In the genomic region with DNA sequence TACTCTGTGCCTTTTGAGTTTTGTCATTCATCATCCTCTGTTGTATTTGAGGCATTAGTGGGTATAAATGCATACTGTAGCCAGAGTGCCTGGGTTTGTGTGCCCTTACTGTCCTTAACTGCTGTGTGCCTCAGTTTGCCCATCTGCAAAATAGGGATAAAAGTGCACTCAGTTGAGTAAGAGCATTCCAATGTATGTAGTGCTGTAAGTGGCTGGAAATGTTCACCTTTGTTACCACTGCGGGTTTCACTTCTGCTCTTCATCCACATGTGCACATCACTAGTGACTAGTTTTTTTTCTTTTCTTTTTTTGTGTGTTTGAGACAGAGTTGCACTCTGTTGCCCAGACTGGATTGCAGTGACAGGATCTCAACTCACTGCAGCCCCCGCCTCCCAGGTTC, we compare ENCODE assay signal across 14 cellular contexts. TPM values are rescaled to one million over a fixed set of nuclear protein-coding genes. Genes with fewer than 3 reads are reported as not detected.
DNase-seq lines count a peak whose midpoint lies in the region; ATAC-seq, FAIRE-seq and TF ChIP-seq lines count a peak whose summit lies in the region.
"Had no signal": no experiment of that assay in that cellular context is flagged by ENCODE, and none has a peak within 500 bp of the region (broad histone marks: within the 10 kb centered on the region; RNA-seq: fewer than 3 reads in every experiment).

No MANE protein-coding gene starts in this region.

- FAIRE-seq in GM19239 (lab: Jason Lieb, UNC): peak; percentile 39
- FAIRE-seq: HTR-8/SVneo, pancreas had no signal

- no peak for TF ChIP-seq CTCF in CD14-positive monocyte (IDR thresholded peaks at IDR 0.05)
- TF ChIP-seq CTCF in WERI-Rb-1 (IDR thresholded peaks at IDR 0.05; ENCODE audit: low read depth, low read length): no peak

- H3K4me3 Mint-ChIP-seq in CD14-positive monocyte: no peak overlapping the region

- no peak overlapping the region for H3K27ac ChIP-seq in WERI-Rb-1
- H3K27ac ChIP-seq: pancreas had no signal

- no peak overlapping the region for H3K4me3 ChIP-seq in WERI-Rb-1 (ENCODE audit: low read depth, low read length)
- H3K4me3 ChIP-seq: pancreas had no signal

- H3K27ac Mint-ChIP-seq in CD14-positive monocyte: peak overlapping the region in 4 of 7 donors; percentile 15 to 74 (median 42)

- H3K27me3 ChIP-seq in WERI-Rb-1 (ENCODE audit: insufficient read depth, low read depth, severe bottlenecking): no peaks in the 10 kb centered on the region
- H3K27me3 ChIP-seq: pancreas had no signal

- DNase-seq in CD14-positive monocyte (ENCODE audit: low spot score) (no peak), GM19239 (ENCODE audit: insufficient read length, low spot score) (no peak), NCI-H524 (lab: John Stamatoyannopoulos, UW) (no peak), WERI-Rb-1 (no peak), SIG-M5 treated with dmso at 0.1 percent for 504 hours (lab: John Stamatoyannopoulos, UW; ENCODE audit: unreplicated experiment) (no peak)
- no peak for DNase-seq in central memory CD4-positive, alpha-beta T cell
- DNase-seq: foreskin fibroblast, midbrain, NCI-H1105, NCI-H526, pancreas had no signal

- ATAC-seq in HG02642 (IDR thresholded peaks at IDR 0.05; ENCODE audit: poor library complexity, unreplicated experiment) (peak; percentile 59), HG03558 (IDR thresholded peaks at IDR 0.05; ENCODE audit: extremely low read depth, unreplicated experiment) (peak; percentile 71)
- ATAC-seq: pancreas had no signal

- H3K4me1 Mint-ChIP-seq in CD14-positive monocyte: no peaks in the 10 kb centered on the region

- no peaks in the 10 kb centered on the region for H3K9me3 ChIP-seq in WERI-Rb-1 (ENCODE audit: severe bottlenecking)
- H3K9me3 ChIP-seq: pancreas had no signal

- intact Hi-C loops in CD14-positive monocyte (cut with micrococcal nuclease): no loop called here

- H3K27me3 Mint-ChIP-seq in CD14-positive monocyte (ENCODE audit: low read depth in 3 of 3): no peaks in the 10 kb centered on the region

- peaks cover 44% of the 10 kb centered on the region for H3K36me3 ChIP-seq in WERI-Rb-1

- no peaks in the 10 kb centered on the region for H3K9me3 Mint-ChIP-seq in CD14-positive monocyte

- H3K36me3 Mint-ChIP-seq in CD14-positive monocyte: peaks cover 90 to 97% of the 10 kb centered on the region in 2 donors

RNA-seq across cellular contexts. Expression of a gene that starts 39.9 kb away (rescaled TPM):
- 100 to 1,000 TPM; 146 to 172 TPM for polyA plus RNA-seq in CD14-positive monocyte

RNA-seq across cellular contexts. Expression of a gene that starts 51.8 kb away (rescaled TPM):
- 10 to 100 TPM; 20.5 to 22.6 TPM for polyA plus RNA-seq in CD14-positive monocyte
